ENCODE assay signal across 14 cellular contexts in genomic region chr14:97688626-97689336, GRCh38.
DNase-seq lines count a peak whose midpoint lies in the region.
"Had no signal": no experiment of that assay in that cellular context is flagged by ENCODE, and none has a peak within 500 bp of the region (broad histone marks: within the 10 kb centered on the region; RNA-seq: fewer than 3 reads in every experiment).

No MANE protein-coding gene starts in this region.

- H3K36me3 ChIP-seq in subcutaneous abdominal adipose tissue (ENCODE audit: control insufficient read depth in 5 of 5, insufficient read depth in 5 of 5, low read length in 5 of 5) = no peaks in the 10 kb centered on the region

- H3K4me1 ChIP-seq in subcutaneous abdominal adipose tissue (ENCODE audit: control insufficient read depth in 5 of 5, insufficient read depth in 5 of 5, low read length in 5 of 5) = peaks cover 0 to 15% (median 7%) of the 10 kb centered on the region in 5 donors

- H3K4me3 ChIP-seq in subcutaneous abdominal adipose tissue (ENCODE audit: low read depth in 1 of 5, low read length in 5 of 5) = no peak overlapping the region

- no peak overlapping the region for H3K9ac ChIP-seq in subcutaneous abdominal adipose tissue (ENCODE audit: low read length in 5 of 5)

- H3K9me3 ChIP-seq in subcutaneous abdominal adipose tissue (ENCODE audit: control insufficient read depth in 5 of 5, low read length in 5 of 5) = no peaks in the 10 kb centered on the region

- H3K27me3 ChIP-seq in subcutaneous abdominal adipose tissue (ENCODE audit: control insufficient read depth in 5 of 5, insufficient read depth in 4 of 5, low read length in 5 of 5) = no peaks in the 10 kb centered on the region

- DNase-seq in AG08395 (ENCODE audit: low spot score) (peak; percentile 4), H4 (ENCODE audit: low spot score) (peak; percentile 78), left kidney (ENCODE audit: low read depth, low spot score) (peak; percentile 53), activated gamma-delta T cell treated with Interleukin-2 at 50 U/mL for 16 hours (no peak), NAMALWA (ENCODE audit: low spot score) (no peak)
- no peak for DNase-seq in activated T-cell treated with anti-CD3 and anti-CD28 coated beads, Interleukin-2, amount 50 U/mL, for 1 hour
- DNase-seq: 8988T; CD8-positive, alpha-beta T cell; COR-L47; DND-41; GF-D8; HCEC 1CT; HFFc6 had no signal

- H3K27ac ChIP-seq in subcutaneous abdominal adipose tissue (ENCODE audit: low read depth, low read length) = peak overlapping the region; percentile 83

Comparison
In these comparisons a context has a peak if more than half of its experiments do, and no peak if none do; other contexts are left out.
1. DNase-seq: peak in AG08395 (single experiment), H4 (single experiment) and left kidney (single experiment); none in activated gamma-delta T cell treated with Interleukin-2 at 50 U/mL for 16 hours (single experiment), activated T-cell treated with anti-CD3 and anti-CD28 coated beads, Interleukin-2, amount 50 U/mL, for 1 hour (single experiment) and NAMALWA (single experiment).